In genomic region chr5:127290946-127291763, GRCh38 we compare ENCODE assay signal across 13 cellular contexts. TPM values are rescaled to one million over a fixed set of nuclear protein-coding genes. Genes with fewer than 3 reads are reported as not detected.
DNase-seq lines count a peak whose midpoint lies in the region; ATAC-seq and TF ChIP-seq lines count a peak whose summit lies in the region.
"Had no signal": no experiment of that assay in that cellular context is flagged by ENCODE, and none has a peak within 500 bp of the region (broad histone marks: within the 10 kb centered on the region; RNA-seq: fewer than 3 reads in every experiment).

No MANE protein-coding gene starts in this region.

- H3K36me3 ChIP-seq in left ventricle myocardium inferior (no peaks in the 10 kb centered on the region), neural progenitor cell (no peaks in the 10 kb centered on the region)
- H3K36me3 ChIP-seq: BE2C had no signal

- DNase-seq in left ventricle myocardium inferior (no peak), cardiac septum (ENCODE audit: low spot score) (no peak), foreskin fibroblast (peak in 1 of 2 donors; percentile 22), neural progenitor cell (ENCODE audit: low spot score) (peak; percentile 38), SW480 (ENCODE audit: low spot score) (no peak), UCSD-AML1 (lab: John Stamatoyannopoulos, UW; ENCODE audit: unreplicated experiment) (no peak)
- DNase-seq: activated CD8-positive, alpha-beta memory T cell treated with anti-CD3 and anti-CD28 coated beads for 24 hours; BE2C; cortex of kidney; natural killer cell; NCI-H146 had no signal

- H3K4me3 ChIP-seq in left ventricle myocardium inferior (peak overlapping the region; percentile 61), foreskin fibroblast (ENCODE audit: low read depth in 1 of 2, low read length in 2 of 2) (peak overlapping the region; percentile 39 to 47), neural progenitor cell (peak overlapping the region; percentile 60)

- H3K27ac ChIP-seq in left ventricle myocardium inferior (replicated peaks) (no peak overlapping the region), neural progenitor cell (no peak overlapping the region)

- H4K20me1 ChIP-seq in neural progenitor cell (ENCODE audit: low read depth): no peaks in the 10 kb centered on the region

- H3K4me1 Mint-ChIP-seq in neural progenitor cell: peaks cover 26% of the 10 kb centered on the region
- H3K4me1 Mint-ChIP-seq in activated T-helper 17 cell treated with anti-CD3 and anti-CD28 coated beads, Interleukin-2, amount 50 U/mL, for 72 hours: peaks cover 5% of the 10 kb centered on the region

- peaks cover 7% of the 10 kb centered on the region for H3K9me3 Mint-ChIP-seq in neural progenitor cell
- H3K9me3 Mint-ChIP-seq in activated T-helper 17 cell treated with anti-CD3 and anti-CD28 coated beads, Interleukin-2, amount 50 U/mL, for 72 hours: no peaks in the 10 kb centered on the region

- no peak for ATAC-seq in activated T-helper 17 cell treated with anti-CD3 and anti-CD28 coated beads, Interleukin-2, amount 50 U/mL, for 72 hours (replicated peaks)
- ATAC-seq in HG02885 (IDR thresholded peaks at IDR 0.05; ENCODE audit: poor library complexity, unreplicated experiment): no peak
- ATAC-seq: natural killer cell had no signal

- peak overlapping the region; percentile 93 for H2AFZ ChIP-seq in neural progenitor cell (replicated peaks)

- H3F3A ChIP-seq in neural progenitor cell (ENCODE audit: low read depth): peaks cover 9% of the 10 kb centered on the region

- H3K4me2 ChIP-seq in neural progenitor cell: peak overlapping the region; percentile 92

- TF ChIP-seq CTCF in left ventricle myocardium inferior (IDR thresholded peaks at IDR 0.05; ENCODE audit: borderline replicate concordance) (no peak), foreskin fibroblast (IDR thresholded peaks at IDR 0.05; ENCODE audit: low read depth, low read length) (no peak), neural progenitor cell (IDR thresholded peaks at IDR 0.05) (no peak)

- peaks cover 76% of the 10 kb centered on the region for H3K27me3 ChIP-seq in left ventricle myocardium inferior (ENCODE audit: low read depth)
- H3K27me3 ChIP-seq in neural progenitor cell: peaks cover 29% of the 10 kb centered on the region

- H3K27ac Mint-ChIP-seq in neural progenitor cell: peak overlapping the region; percentile 81
- H3K27ac Mint-ChIP-seq in activated T-helper 17 cell treated with anti-CD3 and anti-CD28 coated beads, Interleukin-2, amount 50 U/mL, for 72 hours: no peak overlapping the region
- H3K27ac Mint-ChIP-seq: natural killer cell had no signal

- peaks cover 11% of the 10 kb centered on the region for H3K4me1 ChIP-seq in left ventricle myocardium inferior
- no peaks in the 10 kb centered on the region for H3K4me1 ChIP-seq in neural progenitor cell
- H3K4me1 ChIP-seq: BE2C had no signal

- no peaks in the 10 kb centered on the region for H3K79me2 ChIP-seq in neural progenitor cell (ENCODE audit: low read depth)

- H3K4me3 Mint-ChIP-seq in neural progenitor cell: peak overlapping the region; percentile 97
- H3K4me3 Mint-ChIP-seq in activated T-helper 17 cell treated with anti-CD3 and anti-CD28 coated beads, Interleukin-2, amount 50 U/mL, for 72 hours: no peak overlapping the region
- H3K4me3 Mint-ChIP-seq: natural killer cell had no signal

- H3K9ac ChIP-seq in neural progenitor cell: no peak overlapping the region

- intact Hi-C loops in left ventricle myocardium inferior (cut with micrococcal nuclease): loop anchor here (10.0 kb wide), 1 partner anchor 154 kb away; no protein-coding TSS in a partner anchor
- intact Hi-C loops in cardiac septum (cut with DNase I): loop anchor here (5.0 to 10.0 kb wide), 2 partner anchors 154 to 201 kb away; no protein-coding TSS in a partner anchor

- H3K27me3 Mint-ChIP-seq in neural progenitor cell (ENCODE audit: insufficient read depth, low read depth): peaks cover 2% of the 10 kb centered on the region
- H3K27me3 Mint-ChIP-seq in activated T-helper 17 cell treated with anti-CD3 and anti-CD28 coated beads, Interleukin-2, amount 50 U/mL, for 72 hours: peaks cover 61% of the 10 kb centered on the region

- H3K9me3 ChIP-seq in left ventricle myocardium inferior (replicated peaks): peaks cover 8% of the 10 kb centered on the region
- peaks cover 5% of the 10 kb centered on the region for H3K9me3 ChIP-seq in neural progenitor cell (ENCODE audit: low read depth)
- H3K9me3 ChIP-seq: BE2C had no signal

- H3K36me3 Mint-ChIP-seq in neural progenitor cell: no peaks in the 10 kb centered on the region
- H3K36me3 Mint-ChIP-seq in activated T-helper 17 cell treated with anti-CD3 and anti-CD28 coated beads, Interleukin-2, amount 50 U/mL, for 72 hours (ENCODE audit: low read depth): no peaks in the 10 kb centered on the region

RNA-seq across cellular contexts. Expression of gene MEGF10, which starts 0.6 kb away (rescaled TPM):
- 0.47 TPM for total RNA-seq in left ventricle myocardium inferior
- 0.32 TPM for total RNA-seq in cardiac septum
- total RNA-seq in neural progenitor cell (ENCODE audit: low replicate concordance): 1.3 and 2.2 TPM in 2 replicates
- total RNA-seq in activated T-helper 17 cell treated with anti-CD3 and anti-CD28 coated beads, Interleukin-2, amount 50 U/mL, for 72 hours: under 1 TPM in 1 of 2 donors, not detected in 1; 0.28 TPM
